17 cellular contexts compared by ENCODE assay signal in the genomic region with DNA sequence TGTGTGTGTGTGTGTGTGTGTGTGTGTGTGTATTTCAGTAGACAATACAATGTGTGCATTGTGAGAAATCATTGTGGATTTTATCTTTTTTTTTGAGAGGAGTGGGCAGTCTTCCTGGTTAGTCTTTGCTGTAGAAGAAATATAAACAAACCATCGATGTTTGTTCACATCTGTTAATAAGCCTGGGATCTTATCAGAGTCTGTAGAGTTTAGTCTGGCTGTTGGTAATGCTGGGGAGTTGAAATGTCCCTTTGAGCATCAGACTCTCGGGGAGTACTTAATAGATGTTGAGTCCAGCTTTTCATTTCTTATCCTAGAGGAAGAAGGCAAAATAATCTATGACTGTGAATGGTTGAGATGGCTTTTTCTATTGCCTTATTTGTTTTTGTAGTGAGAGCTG.
"Had no signal": no experiment of that assay in that cellular context is flagged by ENCODE, and none has a peak within 500 bp of the region (broad histone marks: within the 10 kb centered on the region; RNA-seq: fewer than 3 reads in every experiment).

No MANE protein-coding gene starts in this region.

- H3K4me3 ChIP-seq: ascending aorta, left ventricle myocardium inferior, skin epidermis, upper lobe of left lung had no signal

- ATAC-seq: activated CD8-positive, alpha-beta T cell treated with anti-CD3 and anti-CD28 coated beads, Interleukin-2, amount 10 ng/mL, durations not matched to agents 7 days and 5 days; esophagus mucosa; natural killer cell; right cardiac atrium had no signal

- H3K27me3 Mint-ChIP-seq: activated naive CD8-positive, alpha-beta T cell treated with anti-CD3 and anti-CD28 coated beads, Interleukin-2, amount 50 U/mL, for 24 hours; memory B cell; progenitor cell of endocrine pancreas had no signal

- FAIRE-seq: colon had no signal

- H3K4me1 Mint-ChIP-seq: memory B cell, natural killer cell had no signal

- H3K4me1 ChIP-seq: ascending aorta, left ventricle myocardium inferior had no signal

- H3K9me3 ChIP-seq: ascending aorta, left ventricle myocardium inferior, neutrophil, upper lobe of left lung had no signal

- H3K4me3 Mint-ChIP-seq: activated CD8-positive, alpha-beta T cell treated with anti-CD3 and anti-CD28 coated beads, Interleukin-2, amount 10 ng/mL, durations not matched to agents 7 days and 5 days; activated naive CD4-positive, alpha-beta T cell treated with anti-CD3 and anti-CD28 coated beads for 36 hours; activated naive CD8-positive, alpha-beta T cell treated with anti-CD3 and anti-CD28 coated beads, Interleukin-2, amount 50 U/mL, for 24 hours; memory B cell; natural killer cell had no signal

- H3K36me3 Mint-ChIP-seq: memory B cell, natural killer cell had no signal

- H3K27me3 ChIP-seq: ascending aorta, neutrophil, upper lobe of left lung had no signal

- H3K9me3 Mint-ChIP-seq: activated naive CD4-positive, alpha-beta T cell treated with anti-CD3 and anti-CD28 coated beads for 36 hours; activated naive CD8-positive, alpha-beta T cell treated with anti-CD3 and anti-CD28 coated beads, Interleukin-2, amount 50 U/mL, for 24 hours; memory B cell; natural killer cell had no signal

- DNase-seq: activated CD8-positive, alpha-beta T cell treated with anti-CD3 and anti-CD28 coated beads, Interleukin-2, amount 10 ng/mL, durations not matched to agents 7 days and 5 days; activated naive CD4-positive, alpha-beta T cell treated with anti-CD3 and anti-CD28 coated beads for 36 hours; activated naive CD8-positive, alpha-beta T cell treated with anti-CD3 and anti-CD28 coated beads, Interleukin-2, amount 50 U/mL, for 24 hours; hypothalamus; left ventricle myocardium inferior; natural killer cell; right cardiac atrium; stimulated activated CD4-positive, alpha-beta T cell treated with anti-CD3 and anti-CD28 coated beads, Interleukin-4, amount 100 ng/mL, for 24 hours; stimulated activated naive CD4-positive, alpha-beta T cell treated with Interleukin-2 at 50 U/mL for 16 hours; upper lobe of left lung had no signal

- H3K27ac ChIP-seq: ascending aorta, left ventricle myocardium inferior, neutrophil had no signal

- H3K27ac Mint-ChIP-seq: activated CD8-positive, alpha-beta T cell treated with anti-CD3 and anti-CD28 coated beads, Interleukin-2, amount 10 ng/mL, durations not matched to agents 7 days and 5 days; activated naive CD4-positive, alpha-beta T cell treated with anti-CD3 and anti-CD28 coated beads for 36 hours; memory B cell; natural killer cell; progenitor cell of endocrine pancreas had no signal

- H3K36me3 ChIP-seq: ascending aorta, left ventricle myocardium inferior, neutrophil, upper lobe of left lung had no signal
